In genomic region chr1:101167891-101168290, GRCh38 we compare ENCODE assay signal across 16 cellular contexts.
DNase-seq lines count a peak whose midpoint lies in the region; ATAC-seq and TF ChIP-seq lines count a peak whose summit lies in the region.
"Had no signal": no experiment of that assay in that cellular context is flagged by ENCODE, and none has a peak within 500 bp of the region (broad histone marks: within the 10 kb centered on the region; RNA-seq: fewer than 3 reads in every experiment).

No MANE protein-coding gene starts in this region.

- peaks cover 17% of the 10 kb centered on the region for H3K4me1 Mint-ChIP-seq in activated T-helper 17 cell treated with anti-CD3 and anti-CD28 coated beads, Interleukin-2, amount 50 U/mL, for 72 hours
- H3K4me1 Mint-ChIP-seq: nephron progenitor cell had no signal

- H3K27ac ChIP-seq in vagina: no peak overlapping the region
- H3K27ac ChIP-seq: 22Rv1; BLaER1 treated with 17β-estradiol and CSF1 and Interleukin-3, amounts not matched to agents 10 nM and 100 nM; thoracic aorta had no signal

- intact Hi-C loops in posterior vena cava (cut with DNase I) (no loop called here), vagina (cut with DNase I) (no loop called here)

- no peaks in the 10 kb centered on the region for H3K27me3 ChIP-seq in vagina
- H3K27me3 ChIP-seq: BLaER1 treated with 17β-estradiol and CSF1 and Interleukin-3, amounts not matched to agents 10 nM and 100 nM had no signal

- H3K36me3 Mint-ChIP-seq in activated T-helper 17 cell treated with anti-CD3 and anti-CD28 coated beads, Interleukin-2, amount 50 U/mL, for 72 hours (ENCODE audit: low read depth): no peaks in the 10 kb centered on the region

- ATAC-seq in activated CD4-positive, CD25-positive, alpha-beta regulatory T cell treated with anti-CD3 and anti-CD28 coated beads, Interleukin-2, amount 50 U/mL, for 24 hours: peak; percentile 91 to 92
- peak; percentile 66 for ATAC-seq in GM19395 (IDR thresholded peaks at IDR 0.05; ENCODE audit: unreplicated experiment)
- peak; percentile 85 for ATAC-seq in HG02981 (IDR thresholded peaks at IDR 0.05; ENCODE audit: unreplicated experiment)
- ATAC-seq in activated T-helper 17 cell treated with anti-CD3 and anti-CD28 coated beads, Interleukin-2, amount 50 U/mL, for 72 hours (replicated peaks): peak; percentile 97

- H3K9me3 ChIP-seq in vagina: no peaks in the 10 kb centered on the region
- H3K9me3 ChIP-seq: BLaER1 treated with 17β-estradiol and CSF1 and Interleukin-3, amounts not matched to agents 10 nM and 100 nM; thoracic aorta had no signal

- TF ChIP-seq CTCF in vagina (IDR thresholded peaks at IDR 0.05): no peak

- no peaks in the 10 kb centered on the region for H3K4me1 ChIP-seq in vagina

- TF ChIP-seq POLR2A in vagina (IDR thresholded peaks at IDR 0.05): no peak

- no peaks in the 10 kb centered on the region for H3K36me3 ChIP-seq in vagina
- H3K36me3 ChIP-seq: BLaER1 treated with 17β-estradiol and CSF1 and Interleukin-3, amounts not matched to agents 10 nM and 100 nM; thoracic aorta had no signal

- H3K4me3 Mint-ChIP-seq in activated T-helper 17 cell treated with anti-CD3 and anti-CD28 coated beads, Interleukin-2, amount 50 U/mL, for 72 hours: peak overlapping the region; percentile 5
- H3K4me3 Mint-ChIP-seq: nephron progenitor cell had no signal

- no peaks in the 10 kb centered on the region for H3K27me3 Mint-ChIP-seq in activated T-helper 17 cell treated with anti-CD3 and anti-CD28 coated beads, Interleukin-2, amount 50 U/mL, for 72 hours

- DNase-seq in activated CD4-positive, CD25-positive, alpha-beta regulatory T cell treated with anti-CD3 and anti-CD28 coated beads, Interleukin-2, amount 50 U/mL, for 72 hours: no peak
- no peak for DNase-seq in posterior vena cava (ENCODE audit: low spot score)
- no peak for DNase-seq in globus pallidus (ENCODE audit: low spot score)
- DNase-seq in vagina (ENCODE audit: extremely low spot score in 2 of 2): no peak
- DNase-seq: amygdala, mammary epithelial cell, nephron progenitor cell, retina, SW 1271 had no signal

- H3K27ac Mint-ChIP-seq in activated T-helper 17 cell treated with anti-CD3 and anti-CD28 coated beads, Interleukin-2, amount 50 U/mL, for 72 hours: peak overlapping the region; percentile 18
- H3K27ac Mint-ChIP-seq: nephron progenitor cell had no signal

- H3K4me3 ChIP-seq in vagina: no peak overlapping the region
- H3K4me3 ChIP-seq: BLaER1 treated with 17β-estradiol and CSF1 and Interleukin-3, amounts not matched to agents 10 nM and 100 nM; thoracic aorta had no signal

- peaks cover 3% of the 10 kb centered on the region for H3K9me3 Mint-ChIP-seq in activated T-helper 17 cell treated with anti-CD3 and anti-CD28 coated beads, Interleukin-2, amount 50 U/mL, for 72 hours
- H3K9me3 Mint-ChIP-seq: nephron progenitor cell had no signal
